ENCODE assay signal across 8 cellular contexts in genomic region chr2:127591221-127591923, GRCh38. TPM values are rescaled to one million over a fixed set of nuclear protein-coding genes. Genes with fewer than 3 reads are reported as not detected.
DNase-seq lines count a peak whose midpoint lies in the region; ATAC-seq and TF ChIP-seq lines count a peak whose summit lies in the region.

No MANE protein-coding gene starts in this region.

- peak; percentile 52 for DNase-seq in activated gamma-delta T cell treated with Interleukin-2 at 50 U/mL for 16 hours
- no peak for DNase-seq in activated gamma-delta T cell (lab: John Stamatoyannopoulos, UW)
- peak; percentile 82 for DNase-seq in NT2/D1 (ENCODE audit: low read depth, low spot score)
- peak; percentile 55 for DNase-seq in activated T-cell treated with anti-CD3 and anti-CD28 coated beads, Interleukin-2, amount 50 U/mL, for 4 hours
- DNase-seq in fibroblast of pulmonary artery (ENCODE audit: low read depth) = peak; percentile 69
- DNase-seq in neural progenitor cell (ENCODE audit: low spot score) = peak; percentile 90
- peak in 37 of 49 donors; percentile 9 to 70 (median 34) for DNase-seq in substantia nigra (lab: John Stamatoyannopoulos, UW)

- no peak overlapping the region for H3K4me3 Mint-ChIP-seq in activated T-cell treated with anti-CD3 and anti-CD28 coated beads, Interleukin-2, amount 50 U/mL, for 4 hours
- H3K4me3 Mint-ChIP-seq in neural progenitor cell = no peak overlapping the region

- no peaks in the 10 kb centered on the region for H3K27me3 Mint-ChIP-seq in activated T-cell treated with anti-CD3 and anti-CD28 coated beads, Interleukin-2, amount 50 U/mL, for 4 hours (ENCODE audit: low read depth)
- peaks cover 3% of the 10 kb centered on the region for H3K27me3 Mint-ChIP-seq in neural progenitor cell (ENCODE audit: insufficient read depth, low read depth)

- H3K9me3 Mint-ChIP-seq in activated T-cell treated with anti-CD3 and anti-CD28 coated beads, Interleukin-2, amount 50 U/mL, for 4 hours = peaks cover 5% of the 10 kb centered on the region
- H3K9me3 Mint-ChIP-seq in neural progenitor cell = no peaks in the 10 kb centered on the region

- ATAC-seq in HG03064 (IDR thresholded peaks at IDR 0.05; ENCODE audit: low read depth, unreplicated experiment) = peak; percentile 75
- peak; percentile 94 to 96 for ATAC-seq in activated T-cell treated with anti-CD3 and anti-CD28 coated beads, Interleukin-2, amount 50 U/mL, for 4 hours

- H2AFZ ChIP-seq in neural progenitor cell (replicated peaks) = peak overlapping the region; percentile 81

- no peaks in the 10 kb centered on the region for H3K27me3 ChIP-seq in NT2/D1 (ENCODE audit: insufficient read depth, insufficient read length)
- no peaks in the 10 kb centered on the region for H3K27me3 ChIP-seq in neural progenitor cell

- peak overlapping the region; percentile 94 for H3K27ac Mint-ChIP-seq in neural progenitor cell

- H3K4me1 Mint-ChIP-seq in activated T-cell treated with anti-CD3 and anti-CD28 coated beads, Interleukin-2, amount 50 U/mL, for 4 hours (ENCODE audit: low read depth) = peaks cover 2% of the 10 kb centered on the region
- H3K4me1 Mint-ChIP-seq in neural progenitor cell = peaks cover 2% of the 10 kb centered on the region

- no peaks in the 10 kb centered on the region for H3K9me3 ChIP-seq in NT2/D1 (ENCODE audit: insufficient read depth, low read length)
- H3K9me3 ChIP-seq in neural progenitor cell (ENCODE audit: low read depth) = no peaks in the 10 kb centered on the region

- H3K4me3 ChIP-seq in NT2/D1 (ENCODE audit: insufficient read length, low read depth) (no peak overlapping the region), fibroblast of pulmonary artery (replicated peaks; ENCODE audit: low read depth, low read length) (no peak overlapping the region), neural progenitor cell (no peak overlapping the region)

- no peaks in the 10 kb centered on the region for H3F3A ChIP-seq in neural progenitor cell (ENCODE audit: low read depth)

- no peak overlapping the region for H3K9ac ChIP-seq in NT2/D1 (ENCODE audit: insufficient read length, low read depth)
- H3K9ac ChIP-seq in neural progenitor cell = no peak overlapping the region

- no peak overlapping the region for H3K4me2 ChIP-seq in neural progenitor cell

- no peaks in the 10 kb centered on the region for H3K79me2 ChIP-seq in neural progenitor cell (ENCODE audit: low read depth)

- H3K27ac ChIP-seq in neural progenitor cell (no peak overlapping the region), substantia nigra (ENCODE audit: low read depth, low read length, poor library complexity, severe bottlenecking) (no peak overlapping the region)

- H3K36me3 ChIP-seq in NT2/D1 (ENCODE audit: insufficient read depth, insufficient read length, low read length) (no peaks in the 10 kb centered on the region), neural progenitor cell (no peaks in the 10 kb centered on the region)

- H3K4me1 ChIP-seq in NT2/D1 (ENCODE audit: insufficient read depth, insufficient read length) (peaks cover 4% of the 10 kb centered on the region), neural progenitor cell (no peaks in the 10 kb centered on the region)

- no peaks in the 10 kb centered on the region for H3K36me3 Mint-ChIP-seq in activated T-cell treated with anti-CD3 and anti-CD28 coated beads, Interleukin-2, amount 50 U/mL, for 4 hours (ENCODE audit: insufficient read depth)
- no peaks in the 10 kb centered on the region for H3K36me3 Mint-ChIP-seq in neural progenitor cell

- TF ChIP-seq CTCF in fibroblast of pulmonary artery (IDR thresholded peaks at IDR 0.05; ENCODE audit: low read length, missing control alignments) (no peak), neural progenitor cell (IDR thresholded peaks at IDR 0.05) (peak; percentile 99)

- no peaks in the 10 kb centered on the region for H4K20me1 ChIP-seq in neural progenitor cell (ENCODE audit: low read depth)

RNA-seq across cellular contexts. Expression of gene GPR17, which starts 54.6 kb away (rescaled TPM):
- total RNA-seq in activated T-cell treated with anti-CD3 and anti-CD28 coated beads, Interleukin-2, amount 50 U/mL, for 4 hours = not detected
- not detected in 2 replicates for total RNA-seq in neural progenitor cell (ENCODE audit: low replicate concordance)

RNA-seq across cellular contexts. Expression of gene MYO7B, which starts 55.9 kb away (rescaled TPM):
- total RNA-seq in activated T-cell treated with anti-CD3 and anti-CD28 coated beads, Interleukin-2, amount 50 U/mL, for 4 hours = under 1 TPM; 0.16 to 0.68 (median 0.63) TPM
- 0.03 TPM in 1 of 2 replicates, not detected in the other for total RNA-seq in neural progenitor cell (ENCODE audit: low replicate concordance)
